ENCODE assay signal across 18 cellular contexts in genomic region chr17:77841742-77842141, GRCh38.
DNase-seq lines count a peak whose midpoint lies in the region; ATAC-seq and TF ChIP-seq lines count a peak whose summit lies in the region.
"Had no signal": no experiment of that assay in that cellular context is flagged by ENCODE, and none has a peak within 500 bp of the region (broad histone marks: within the 10 kb centered on the region; RNA-seq: fewer than 3 reads in every experiment).

No MANE protein-coding gene starts in this region.

- H3K9ac ChIP-seq in BLaER1, result no peak overlapping the region
- H3K9ac ChIP-seq in BLaER1 treated with 17β-estradiol and CSF1 and Interleukin-3, amounts not matched to agents 10 nM and 100 nM, result no peak overlapping the region
- H3K9ac ChIP-seq: parathyroid adenoma had no signal

- peak overlapping the region; percentile 39 for H3K4me2 ChIP-seq in BLaER1
- peak overlapping the region; percentile 61 to 95 (median 89) for H3K4me2 ChIP-seq in BLaER1 treated with 17β-estradiol and CSF1 and Interleukin-3, amounts not matched to agents 10 nM and 100 nM
- no peak overlapping the region for H3K4me2 ChIP-seq in hepatocyte

- peak overlapping the region; percentile 70 for H3K4me3 Mint-ChIP-seq in activated T-helper 17 cell treated with anti-CD3 and anti-CD28 coated beads, Interleukin-2, amount 50 U/mL, for 72 hours
- H3K4me3 Mint-ChIP-seq: type B pancreatic cell had no signal

- intact Hi-C loops in adrenal gland (cut with DNase I), result no loop called here

- peaks cover 9% of the 10 kb centered on the region; the same call in 1 of the 2 replicates for H4K20me1 ChIP-seq in BLaER1
- H4K20me1 ChIP-seq in BLaER1 treated with 17β-estradiol and CSF1 and Interleukin-3, amounts not matched to agents 10 nM and 100 nM, result peaks cover 0 to 46% (median 7%) of the 10 kb centered on the region in 11 experiments; a peak in 13 of 22 replicates
- H4K20me1 ChIP-seq in hepatocyte (ENCODE audit: insufficient read depth, poor library complexity, severe bottlenecking), result no peaks in the 10 kb centered on the region

- no peaks in the 10 kb centered on the region for H3K27me3 Mint-ChIP-seq in activated T-helper 17 cell treated with anti-CD3 and anti-CD28 coated beads, Interleukin-2, amount 50 U/mL, for 72 hours

- no peak overlapping the region for H3K4me3 ChIP-seq in BLaER1
- H3K4me3 ChIP-seq in BLaER1 treated with 17β-estradiol and CSF1 and Interleukin-3, amounts not matched to agents 10 nM and 100 nM, result no peak overlapping the region
- H3K4me3 ChIP-seq in hepatocyte, result no peak overlapping the region
- H3K4me3 ChIP-seq in adrenal gland, result no peak overlapping the region
- H3K4me3 ChIP-seq: lung, skin epidermis had no signal

- TF ChIP-seq CTCF in hepatocyte (IDR thresholded peaks at IDR 0.05; ENCODE audit: poor library complexity) (no peak), adrenal gland (IDR thresholded peaks at IDR 0.05) (no peak)

- H3K27ac Mint-ChIP-seq in activated T-helper 17 cell treated with anti-CD3 and anti-CD28 coated beads, Interleukin-2, amount 50 U/mL, for 72 hours, result no peak overlapping the region
- H3K27ac Mint-ChIP-seq: type B pancreatic cell had no signal

- no peaks in the 10 kb centered on the region for H3K9me2 ChIP-seq in hepatocyte (replicated peaks; ENCODE audit: insufficient read depth)

- no peak for ATAC-seq in activated T-helper 17 cell treated with anti-CD3 and anti-CD28 coated beads, Interleukin-2, amount 50 U/mL, for 72 hours (replicated peaks)

- no peak for DNase-seq in hepatocyte (ENCODE audit: low spot score)
- no peak for DNase-seq in adrenal gland
- no peak for DNase-seq in glomerular visceral epithelial cell (ENCODE audit: extremely low spot score)
- no peak for DNase-seq in DMS153 treated with DMSO at 0.1 percent for 48 hours (lab: John Stamatoyannopoulos, UW; ENCODE audit: unreplicated experiment)
- DNase-seq: activated CD4-positive, alpha-beta T cell treated with anti-CD3 and anti-CD28 coated beads for 1 hour; AML-193; brain microvascular endothelial cell; cortex of kidney; GF-D8; HCEC 1CT; NCI-H446 treated with DMSO at 0.1 percent for 48 hours had no signal

- peaks cover 24% of the 10 kb centered on the region for H3K4me1 Mint-ChIP-seq in activated T-helper 17 cell treated with anti-CD3 and anti-CD28 coated beads, Interleukin-2, amount 50 U/mL, for 72 hours

- H3K79me2 ChIP-seq in hepatocyte, result no peaks in the 10 kb centered on the region
- H3K79me2 ChIP-seq: parathyroid adenoma had no signal

- no peaks in the 10 kb centered on the region for H3K27me3 ChIP-seq in BLaER1
- peaks cover 0 to 81% (median 0%) of the 10 kb centered on the region in 11 experiments; a peak in 10 of 22 replicates for H3K27me3 ChIP-seq in BLaER1 treated with 17β-estradiol and CSF1 and Interleukin-3, amounts not matched to agents 10 nM and 100 nM
- no peaks in the 10 kb centered on the region for H3K27me3 ChIP-seq in hepatocyte
- H3K27me3 ChIP-seq in adrenal gland, result no peaks in the 10 kb centered on the region
- H3K27me3 ChIP-seq: brain microvascular endothelial cell had no signal

- H3K9me3 Mint-ChIP-seq in activated T-helper 17 cell treated with anti-CD3 and anti-CD28 coated beads, Interleukin-2, amount 50 U/mL, for 72 hours, result no peaks in the 10 kb centered on the region
- H3K9me3 Mint-ChIP-seq: type B pancreatic cell had no signal

- no peaks in the 10 kb centered on the region for H3K36me3 Mint-ChIP-seq in activated T-helper 17 cell treated with anti-CD3 and anti-CD28 coated beads, Interleukin-2, amount 50 U/mL, for 72 hours (ENCODE audit: low read depth)
- H3K36me3 Mint-ChIP-seq: type B pancreatic cell had no signal

- no peak overlapping the region for H2AFZ ChIP-seq in hepatocyte

- no peaks in the 10 kb centered on the region for H3K9me3 ChIP-seq in BLaER1
- peaks cover 0 to 6% (median 0%) of the 10 kb centered on the region in 11 experiments; a peak in 3 of 22 replicates for H3K9me3 ChIP-seq in BLaER1 treated with 17β-estradiol and CSF1 and Interleukin-3, amounts not matched to agents 10 nM and 100 nM (replicated peaks in 1 of 11)
- H3K9me3 ChIP-seq in hepatocyte (ENCODE audit: low read depth), result no peaks in the 10 kb centered on the region
- no peaks in the 10 kb centered on the region for H3K9me3 ChIP-seq in adrenal gland (replicated peaks in 1 of 3)

- WGBS in hepatocyte (ENCODE audit: low lambda C conversion rate, missing lambda C conversion rate), result 90% methylated on average over 3 of the region's 3 CpGs
- 67 to 97% (median 89%) methylated on average over 2 to 3 of the region's 3 CpGs for WGBS in adrenal gland, 4 donors

- no peaks in the 10 kb centered on the region for H3K36me3 ChIP-seq in BLaER1
- no peaks in the 10 kb centered on the region for H3K36me3 ChIP-seq in BLaER1 treated with 17β-estradiol and CSF1 and Interleukin-3, amounts not matched to agents 10 nM and 100 nM
- H3K36me3 ChIP-seq in hepatocyte (replicated peaks; ENCODE audit: insufficient read depth, low read depth), result no peaks in the 10 kb centered on the region
- no peaks in the 10 kb centered on the region for H3K36me3 ChIP-seq in adrenal gland (replicated peaks in 1 of 2)
- H3K36me3 ChIP-seq: brain microvascular endothelial cell had no signal

- H3K4me1 ChIP-seq in BLaER1 (peaks cover 77% of the 10 kb centered on the region), hepatocyte (ENCODE audit: insufficient read depth) (peaks cover 20% of the 10 kb centered on the region), adrenal gland (replicated peaks in 1 of 2) (no peaks in the 10 kb centered on the region)
- peaks cover 43 to 80% (median 72%) of the 10 kb centered on the region in 10 experiments for H3K4me1 ChIP-seq in BLaER1 treated with 17β-estradiol and CSF1 and Interleukin-3, amounts not matched to agents 10 nM and 100 nM
- H3K4me1 ChIP-seq: parathyroid adenoma had no signal

- TF ChIP-seq POLR2A in adrenal gland (IDR thresholded peaks at IDR 0.05), result no peak

- H3K27ac ChIP-seq in BLaER1, result no peak overlapping the region
- H3K27ac ChIP-seq in BLaER1 treated with 17β-estradiol and CSF1 and Interleukin-3, amounts not matched to agents 10 nM and 100 nM, result no peak overlapping the region
- H3K27ac ChIP-seq in hepatocyte, result peak overlapping the region; percentile 30
- no peak overlapping the region for H3K27ac ChIP-seq in adrenal gland
- H3K27ac ChIP-seq: brain microvascular endothelial cell, parathyroid adenoma had no signal
